In the genomic region with DNA sequence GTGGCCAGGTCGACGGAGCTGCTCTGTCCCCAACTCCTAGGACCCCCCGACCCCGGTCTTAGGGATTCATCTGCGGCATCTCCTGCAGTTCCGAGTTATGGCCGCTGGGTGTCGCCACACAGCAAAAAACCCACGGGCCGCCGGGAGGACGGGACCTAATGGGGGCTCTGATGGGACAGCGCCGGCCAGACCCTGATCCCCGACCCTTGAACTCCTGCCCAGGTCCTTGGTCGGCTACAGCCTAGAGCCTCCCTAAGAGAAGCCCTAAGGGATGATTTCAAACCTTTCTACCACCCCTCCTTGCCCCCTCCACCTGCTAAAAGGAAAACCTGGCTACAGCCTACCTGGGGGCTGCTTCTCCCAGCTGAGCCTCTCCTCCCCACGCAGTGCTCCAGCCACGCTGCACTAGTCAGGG, we compare ENCODE assay signal across 8 cellular contexts. TPM values are rescaled to one million over a fixed set of nuclear protein-coding genes. Genes with fewer than 3 reads are reported as not detected.
A peak's percentile ranks its signal among the peaks of the same experiment; 100 is the strongest.
DNase-seq lines count a peak whose midpoint lies in the region; ATAC-seq and TF ChIP-seq lines count a peak whose summit lies in the region.

No MANE protein-coding gene starts in this region.

- CTCF ChIA-PET in activated CD8-positive, alpha-beta memory T cell treated with anti-CD3 and anti-CD28 coated beads, Interleukin-2, amount 10 ng/mL, durations not matched to agents 7 days and 5 days (lab: Charles Lee) = interaction anchor here (0.7 to 15.5 kb wide), 19 partner anchors 9 to 256 kb away, joined by 3 to 180 read pairs (median 5); no protein-coding TSS in a partner anchor

- H3K27me3 Mint-ChIP-seq in activated CD8-positive, alpha-beta memory T cell treated with anti-CD3 and anti-CD28 coated beads, Interleukin-2, amount 10 ng/mL, durations not matched to agents 7 days and 5 days = no peaks in the 10 kb centered on the region

- H3K9me2 ChIP-seq in Loucy (replicated peaks; ENCODE audit: low read depth, low read length) = no peaks in the 10 kb centered on the region

- H3K79me2 ChIP-seq in DND-41 (ENCODE audit: insufficient read depth, low read length) (no peaks in the 10 kb centered on the region), Loucy (ENCODE audit: insufficient read depth, low read length) (no peaks in the 10 kb centered on the region), osteoblast (ENCODE audit: insufficient read depth, low read length) (no peaks in the 10 kb centered on the region)

- no peak overlapping the region for H2AFZ ChIP-seq in DND-41 (ENCODE audit: low read depth, low read length)
- H2AFZ ChIP-seq in Loucy (ENCODE audit: low read length) = no peak overlapping the region
- H2AFZ ChIP-seq in osteoblast (ENCODE audit: low read length) = no peak overlapping the region

- H3K27me3 ChIP-seq in DND-41 (ENCODE audit: insufficient read depth, low read length, poor library complexity) (no peaks in the 10 kb centered on the region), Loucy (ENCODE audit: insufficient read depth, low read length, poor library complexity, severe bottlenecking) (no peaks in the 10 kb centered on the region), osteoblast (ENCODE audit: insufficient read depth, low read length) (peaks cover 11% of the 10 kb centered on the region), tibial nerve (no peaks in the 10 kb centered on the region)

- no peak overlapping the region for H3K4me3 Mint-ChIP-seq in activated CD8-positive, alpha-beta memory T cell treated with anti-CD3 and anti-CD28 coated beads, Interleukin-2, amount 10 ng/mL, durations not matched to agents 7 days and 5 days

- no peak overlapping the region for H3K9ac ChIP-seq in DND-41 (ENCODE audit: low read depth, low read length)
- H3K9ac ChIP-seq in Loucy (ENCODE audit: low read depth, low read length, poor library complexity, severe bottlenecking) = no peak overlapping the region

- H3K9me3 Mint-ChIP-seq in activated CD8-positive, alpha-beta memory T cell treated with anti-CD3 and anti-CD28 coated beads, Interleukin-2, amount 10 ng/mL, durations not matched to agents 7 days and 5 days (ENCODE audit: low read depth) = no peaks in the 10 kb centered on the region

- 3 to 7% methylated on average over 10 to 15 of the region's 18 CpGs for WGBS in tibial nerve, 2 donors

- TF ChIP-seq EP300 in tibial nerve (IDR thresholded peaks at IDR 0.05) = no peak

- H3K4me3 ChIP-seq in DND-41 (ENCODE audit: low read depth in 1 of 2, low read length in 2 of 2) (no peak overlapping the region), Loucy (ENCODE audit: low read length, poor library complexity, severe bottlenecking) (no peak overlapping the region), osteoblast (ENCODE audit: insufficient read depth, low read length) (no peak overlapping the region), tibial nerve (no peak overlapping the region)

- no peaks in the 10 kb centered on the region for H3F3A ChIP-seq in Loucy (ENCODE audit: low read depth)

- TF ChIP-seq CTCF in DND-41 (IDR thresholded peaks at IDR 0.05; ENCODE audit: borderline replicate concordance, extremely low read depth, low read length, poor library complexity, severe bottlenecking) (peak; percentile 91), Loucy (conservative IDR thresholded peaks at IDR 0.05; ENCODE audit: low read length) (peak; percentile 92), osteoblast (IDR thresholded peaks at IDR 0.05; ENCODE audit: extremely low read depth, low read depth, low read length) (peak; percentile 80), tibial nerve (IDR thresholded peaks at IDR 0.05) (peak; percentile 90 to 96 (median 93))

- H3K36me3 ChIP-seq in DND-41 (ENCODE audit: insufficient read depth, low read length) = peaks cover 5% of the 10 kb centered on the region; the same call in 1 of the 2 replicates
- H3K36me3 ChIP-seq in Loucy (ENCODE audit: insufficient read depth, low read length) = no peaks in the 10 kb centered on the region
- no peaks in the 10 kb centered on the region for H3K36me3 ChIP-seq in osteoblast (ENCODE audit: insufficient read depth, low read length)
- peaks cover 0 to 14% (median 0%) of the 10 kb centered on the region in 3 donors for H3K36me3 ChIP-seq in tibial nerve

- peak; percentile 67 for ATAC-seq in DND-41 (ENCODE audit: insufficient read depth, low read depth)
- peak; percentile 37 for ATAC-seq in activated CD8-positive, alpha-beta memory T cell treated with anti-CD3 and anti-CD28 coated beads, Interleukin-2, amount 10 ng/mL, durations not matched to agents 7 days and 5 days
- no peak for ATAC-seq in HG03159 (IDR thresholded peaks at IDR 0.05; ENCODE audit: unreplicated experiment)
- no peak for ATAC-seq in GM19324 (IDR thresholded peaks at IDR 0.05; ENCODE audit: low FRiP score, unreplicated experiment)

- H3K4me1 Mint-ChIP-seq in activated CD8-positive, alpha-beta memory T cell treated with anti-CD3 and anti-CD28 coated beads, Interleukin-2, amount 10 ng/mL, durations not matched to agents 7 days and 5 days = peaks cover 2% of the 10 kb centered on the region

- H3K4me2 ChIP-seq in DND-41 (ENCODE audit: insufficient read depth, low read length) (peak overlapping the region; percentile 24; the same call in 1 of the 2 replicates), Loucy (ENCODE audit: low read depth, low read length, poor library complexity, severe bottlenecking) (peak overlapping the region; percentile 44), osteoblast (ENCODE audit: insufficient read depth, low read length) (no peak overlapping the region)

- H3K9me3 ChIP-seq in DND-41 (ENCODE audit: insufficient read depth, low read length, severe bottlenecking) (no peaks in the 10 kb centered on the region), Loucy (ENCODE audit: insufficient read depth, low read depth, low read length) (no peaks in the 10 kb centered on the region), osteoblast (ENCODE audit: low read depth, low read length) (no peaks in the 10 kb centered on the region), tibial nerve (peaks cover 0 to 7% (median 0%) of the 10 kb centered on the region in 4 donors)

- H3K27ac Mint-ChIP-seq in activated CD8-positive, alpha-beta memory T cell treated with anti-CD3 and anti-CD28 coated beads, Interleukin-2, amount 10 ng/mL, durations not matched to agents 7 days and 5 days = no peak overlapping the region

- no peak for TF ChIP-seq POLR2A in erythroblast (IDR thresholded peaks at IDR 0.05; ENCODE audit: low read length)
- no peak for TF ChIP-seq POLR2A in tibial nerve (IDR thresholded peaks at IDR 0.05)

- H3K4me1 ChIP-seq in DND-41 (ENCODE audit: insufficient read depth, low read length) = peaks cover 5% of the 10 kb centered on the region
- no peaks in the 10 kb centered on the region for H3K4me1 ChIP-seq in Loucy (ENCODE audit: insufficient read depth, low read length, poor library complexity, severe bottlenecking)
- H3K4me1 ChIP-seq in osteoblast (ENCODE audit: insufficient read depth, low read length) = peaks cover 15% of the 10 kb centered on the region
- peaks cover 0 to 59% (median 10%) of the 10 kb centered on the region in 4 donors for H3K4me1 ChIP-seq in tibial nerve

- DNase-seq in DND-41 = peak; percentile 56
- peak; percentile 61 for DNase-seq in activated CD8-positive, alpha-beta memory T cell treated with anti-CD3 and anti-CD28 coated beads, Interleukin-2, amount 10 ng/mL, durations not matched to agents 7 days and 5 days
- DNase-seq in erythroblast (lab: John Stamatoyannopoulos, UW) = peak; percentile 44 to 71
- peak; percentile 89 for DNase-seq in osteoblast (ENCODE audit: insufficient read length, low spot score, missing footprints)
- peak; percentile 33 to 63 for DNase-seq in tibial nerve (ENCODE audit: low spot score in 2 of 2)

- H3K36me3 Mint-ChIP-seq in activated CD8-positive, alpha-beta memory T cell treated with anti-CD3 and anti-CD28 coated beads, Interleukin-2, amount 10 ng/mL, durations not matched to agents 7 days and 5 days = peaks cover 2% of the 10 kb centered on the region

- H3K27ac ChIP-seq in DND-41 (ENCODE audit: low read length) (no peak overlapping the region), osteoblast (ENCODE audit: low read depth, low read length) (no peak overlapping the region), tibial nerve (peak overlapping the region in 1 of 4 donors; percentile 85)

- H4K20me1 ChIP-seq in DND-41 (ENCODE audit: insufficient read depth, low read length) (peaks cover 15% of the 10 kb centered on the region), Loucy (ENCODE audit: insufficient read depth, low read length, poor library complexity, severe bottlenecking) (no peaks in the 10 kb centered on the region), osteoblast (ENCODE audit: insufficient read depth, low read length) (peaks cover 12% of the 10 kb centered on the region)

RNA-seq across cellular contexts. Expression of gene LRRC10B, which starts 30.8 kb away (rescaled TPM):
- under 1 TPM in 1 of 2 experiments, not detected in 1; 0.09 TPM for total RNA-seq in activated CD8-positive, alpha-beta memory T cell treated with anti-CD3 and anti-CD28 coated beads, Interleukin-2, amount 10 ng/mL, durations not matched to agents 7 days and 5 days
- under 0.01 TPM in 2 replicates for total RNA-seq in osteoblast
- total RNA-seq in tibial nerve = 1 to 10 TPM in 2 of 4 donors, under 1 TPM in 2; 0.21 to 3.6 (median 1.0) TPM

RNA-seq across cellular contexts. Expression of gene SDHAF2, which starts 47.8 kb away (rescaled TPM):
- 10 to 100 TPM; 37.6 to 57.6 TPM for total RNA-seq in activated CD8-positive, alpha-beta memory T cell treated with anti-CD3 and anti-CD28 coated beads, Interleukin-2, amount 10 ng/mL, durations not matched to agents 7 days and 5 days
- total RNA-seq in osteoblast = 37.7 and 46.3 TPM in 2 replicates
- 10 to 100 TPM; 26.4 to 88.1 (median 70.3) TPM for total RNA-seq in tibial nerve

RNA-seq across cellular contexts. Expression of gene CPSF7, which starts 48.0 kb away (rescaled TPM):
- 100 to 1,000 TPM; 103 to 118 TPM for total RNA-seq in activated CD8-positive, alpha-beta memory T cell treated with anti-CD3 and anti-CD28 coated beads, Interleukin-2, amount 10 ng/mL, durations not matched to agents 7 days and 5 days
- total RNA-seq in osteoblast (29.0 and 29.2 TPM in 2 replicates), tibial nerve (10 to 100 TPM; 38.1 to 48.6 (median 44.7) TPM)

Comparison
In these comparisons a context has a peak if more than half of its experiments do, and no peak if none do; other contexts are left out.
1. ATAC-seq: peak in DND-41 (single experiment) and activated CD8-positive, alpha-beta memory T cell treated with anti-CD3 and anti-CD28 coated beads, Interleukin-2, amount 10 ng/mL, durations not matched to agents 7 days and 5 days (single experiment); none in HG03159 (single experiment) and GM19324 (single experiment).
2. Peak in every context shown above with its lines, with median percentiles within 50 percentile points of each other: DNase-seq and CTCF ChIP-seq.